Comparison of ENCODE assay signal across 10 cellular contexts in the genomic region with DNA sequence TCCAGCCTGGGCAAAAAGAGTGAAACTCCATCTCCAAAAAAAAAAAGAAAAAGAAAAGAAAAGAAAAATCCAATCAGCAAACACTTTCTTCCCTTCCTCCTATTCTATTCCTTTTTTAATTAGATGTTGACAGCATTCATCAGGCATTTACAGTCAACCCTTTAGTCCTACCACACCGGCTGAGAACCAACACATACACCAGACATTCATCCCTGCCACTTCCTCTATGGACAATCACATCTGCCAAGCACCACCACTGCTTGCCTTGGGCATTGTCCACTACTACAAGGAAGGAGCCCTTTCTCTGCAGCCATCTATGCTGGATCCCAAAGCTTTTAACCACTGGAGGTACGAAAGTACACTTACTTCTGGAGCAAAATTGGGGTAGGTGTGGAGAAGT. TPM values are rescaled to one million over a fixed set of nuclear protein-coding genes. Genes with fewer than 3 reads are reported as not detected.
"Had no signal": no experiment of that assay in that cellular context is flagged by ENCODE, and none has a peak within 500 bp of the region (broad histone marks: within the 10 kb centered on the region; RNA-seq: fewer than 3 reads in every experiment).

No MANE protein-coding gene starts in this region.

- H3K9ac ChIP-seq: GM23248 had no signal

- H2AFZ ChIP-seq: GM23248 had no signal

- H3K36me3 ChIP-seq: HAP-1 had no signal

- H3K27ac ChIP-seq: GM23248, HL-60 had no signal

- H3K4me3 ChIP-seq: GM23248, HAP-1 had no signal

- ATAC-seq: HCT116, HepG2 had no signal

- DNase-seq: GM23248, GOT3, H7, HFFc6 had no signal

- H3K9me3 ChIP-seq: HAP-1 had no signal

RNA-seq across cellular contexts. Expression of a gene that starts 9.4 kb away (rescaled TPM):
- total RNA-seq: GM23248, H7, HepG2, HFFc6, HT1080 had no signal
- polyA plus RNA-seq: GM23248, HepG2, IgD-negative memory B cell had no signal
